ENCODE assay signal across 26 cellular contexts in genomic region chr6:168196881-168197635, GRCh38.
DNase-seq lines count a peak whose midpoint lies in the region; ATAC-seq and TF ChIP-seq lines count a peak whose summit lies in the region.
"Had no signal": no experiment of that assay in that cellular context is flagged by ENCODE, and none has a peak within 500 bp of the region (broad histone marks: within the 10 kb centered on the region; RNA-seq: fewer than 3 reads in every experiment).

No MANE protein-coding gene starts in this region.

- TF ChIP-seq RAD21 in liver (IDR thresholded peaks at IDR 0.05) = no peak

- no peaks in the 10 kb centered on the region for H3K36me3 ChIP-seq in liver (ENCODE audit: control insufficient read depth in 4 of 4, insufficient read depth in 3 of 4, low read depth in 1 of 4, low read length in 3 of 4)
- H3K36me3 ChIP-seq in sigmoid colon = no peaks in the 10 kb centered on the region
- H3K36me3 ChIP-seq: adrenal gland, esophagus squamous epithelium, heart right ventricle, lower lobe of right lung, SJSA1, uterus had no signal

- H3K9ac ChIP-seq in liver (ENCODE audit: low read depth in 1 of 2, low read length in 2 of 2) = peak overlapping the region in 1 of 2 donors; percentile 25

- no peaks in the 10 kb centered on the region for H3K9me3 ChIP-seq in liver (ENCODE audit: control insufficient read depth in 4 of 4, low read length in 3 of 4)
- no peaks in the 10 kb centered on the region for H3K9me3 ChIP-seq in sigmoid colon
- H3K9me3 ChIP-seq: adrenal gland, esophagus squamous epithelium, heart right ventricle, lower lobe of right lung, SJSA1, uterus had no signal

- no peaks in the 10 kb centered on the region for H3K27me3 ChIP-seq in liver (ENCODE audit: control insufficient read depth in 4 of 4, insufficient read depth in 4 of 4, low read length in 3 of 4)
- H3K27me3 ChIP-seq in sigmoid colon = no peaks in the 10 kb centered on the region
- H3K27me3 ChIP-seq: adrenal gland, foreskin keratinocyte, uterus had no signal

- H3K4me3 ChIP-seq in liver (ENCODE audit: low read depth in 1 of 3, low read length in 3 of 3) = peak overlapping the region in 1 of 3 donors; percentile 24
- no peak overlapping the region for H3K4me3 ChIP-seq in sigmoid colon
- H3K4me3 ChIP-seq: adrenal gland, esophagus squamous epithelium, GM23338, heart right ventricle, K562, lower lobe of right lung, SJSA1, smooth muscle cell, uterus had no signal

- no peak for ATAC-seq in HG03045 (IDR thresholded peaks at IDR 0.05; ENCODE audit: unreplicated experiment)
- ATAC-seq: foreskin keratinocyte; GM23338; heart right ventricle; K562; naive thymus-derived CD4-positive, alpha-beta T cell had no signal

- no peak for TF ChIP-seq EP300 in sigmoid colon (IDR thresholded peaks at IDR 0.05)

- DNase-seq in NCI-H345 (lab: John Stamatoyannopoulos, UW) (peak; percentile 55), NCI-H345 treated with DMSO at 0.1 percent for 48 hours (lab: John Stamatoyannopoulos, UW; ENCODE audit: unreplicated experiment) (no peak), sigmoid colon (peak; percentile 33)
- DNase-seq in activated effector memory CD4-positive, alpha-beta T cell treated with anti-CD3 and anti-CD28 coated beads, Interleukin-2, amount 50 U/mL, for 16 hours = no peak
- DNase-seq in activated CD4-positive, CD25-positive, alpha-beta regulatory T cell (lab: John Stamatoyannopoulos, UW) = no peak
- DNase-seq: activated CD4-positive, alpha-beta T cell treated with anti-CD3 and anti-CD28 coated beads, Interleukin-2, amount 50 U/mL, for 4 hours; activated naive CD4-positive, alpha-beta T cell treated with anti-CD3 and anti-CD28 coated beads, Interleukin-2, amount 10 ng/mL, durations not matched to agents 7 days and 5 days; CD4-positive, alpha-beta memory T cell; EL; esophagus squamous epithelium; foreskin keratinocyte; heart right ventricle; naive thymus-derived CD4-positive, alpha-beta T cell; retina; stimulated activated naive CD4-positive, alpha-beta T cell; T-helper 1 cell had no signal

- no peak for TF ChIP-seq POLR2A in sigmoid colon (IDR thresholded peaks at IDR 0.05)

- H3K4me1 ChIP-seq in liver (ENCODE audit: control insufficient read depth in 4 of 4, insufficient read depth in 4 of 4, low read length in 3 of 4) = peaks cover 8 to 44% (median 27%) of the 10 kb centered on the region in 4 donors
- H3K4me1 ChIP-seq in sigmoid colon = no peaks in the 10 kb centered on the region
- H3K4me1 ChIP-seq: adrenal gland, foreskin keratinocyte, heart right ventricle, SJSA1, uterus had no signal

- WGBS in liver = 55% methylated on average over 25 of the region's 25 CpGs
- WGBS in sigmoid colon, 2 donors = 71 to 87% methylated on average over 25 of the region's 25 CpGs

- H3K27ac ChIP-seq in VCaP (peak overlapping the region; percentile 98), liver (ENCODE audit: low read depth in 1 of 2, low read length in 2 of 2) (peak overlapping the region; percentile 89 to 93), sigmoid colon (no peak overlapping the region)
- H3K27ac ChIP-seq: adrenal gland, esophagus squamous epithelium, foreskin keratinocyte, heart right ventricle, lower lobe of right lung, SJSA1, uterus had no signal

- intact Hi-C loops in sigmoid colon (cut with DNase I) = no loop called here

- TF ChIP-seq CTCF in VCaP (conservative IDR thresholded peaks at IDR 0.05) (no peak), liver (IDR thresholded peaks at IDR 0.05; ENCODE audit: low read depth, low read length, missing input control) (no peak), sigmoid colon (IDR thresholded peaks at IDR 0.05) (no peak)

TF ChIP-seq in liver, 16 proteins besides CTCF, POLR2A, EP300 and RAD21:
- TF ChIP-seq EGR1 (IDR thresholded peaks at IDR 0.05; ENCODE audit: low read depth in 2 of 2) (peak in 1 of 2 donors; percentile 25), HNF4G (IDR thresholded peaks at IDR 0.05) (peak; percentile 3), RXRA (IDR thresholded peaks at IDR 0.05) (peak in 1 of 2 donors; percentile 1), TAF1 (conservative IDR thresholded peaks at IDR 0.05) (no peak), ATF3 (IDR thresholded peaks at IDR 0.05) (no peak), HNF4A (conservative IDR thresholded peaks at IDR 0.05) (peak; percentile 34 to 69)

Comparison
In these comparisons a context has a peak if more than half of its experiments do, and no peak if none do; other contexts are left out.
1. DNase-seq: peak in NCI-H345 (single experiment) and sigmoid colon (single experiment); none in NCI-H345 treated with DMSO at 0.1 percent for 48 hours (single experiment), activated effector memory CD4-positive, alpha-beta T cell treated with anti-CD3 and anti-CD28 coated beads, Interleukin-2, amount 50 U/mL, for 16 hours (single experiment) and activated CD4-positive, CD25-positive, alpha-beta regulatory T cell (0 of 4).
2. H3K27ac ChIP-seq: peak in VCaP (single experiment) and liver (2 of 2); none in sigmoid colon (0 of 4).